Comparison of ENCODE assay signal across 8 cellular contexts in the genomic region with DNA sequence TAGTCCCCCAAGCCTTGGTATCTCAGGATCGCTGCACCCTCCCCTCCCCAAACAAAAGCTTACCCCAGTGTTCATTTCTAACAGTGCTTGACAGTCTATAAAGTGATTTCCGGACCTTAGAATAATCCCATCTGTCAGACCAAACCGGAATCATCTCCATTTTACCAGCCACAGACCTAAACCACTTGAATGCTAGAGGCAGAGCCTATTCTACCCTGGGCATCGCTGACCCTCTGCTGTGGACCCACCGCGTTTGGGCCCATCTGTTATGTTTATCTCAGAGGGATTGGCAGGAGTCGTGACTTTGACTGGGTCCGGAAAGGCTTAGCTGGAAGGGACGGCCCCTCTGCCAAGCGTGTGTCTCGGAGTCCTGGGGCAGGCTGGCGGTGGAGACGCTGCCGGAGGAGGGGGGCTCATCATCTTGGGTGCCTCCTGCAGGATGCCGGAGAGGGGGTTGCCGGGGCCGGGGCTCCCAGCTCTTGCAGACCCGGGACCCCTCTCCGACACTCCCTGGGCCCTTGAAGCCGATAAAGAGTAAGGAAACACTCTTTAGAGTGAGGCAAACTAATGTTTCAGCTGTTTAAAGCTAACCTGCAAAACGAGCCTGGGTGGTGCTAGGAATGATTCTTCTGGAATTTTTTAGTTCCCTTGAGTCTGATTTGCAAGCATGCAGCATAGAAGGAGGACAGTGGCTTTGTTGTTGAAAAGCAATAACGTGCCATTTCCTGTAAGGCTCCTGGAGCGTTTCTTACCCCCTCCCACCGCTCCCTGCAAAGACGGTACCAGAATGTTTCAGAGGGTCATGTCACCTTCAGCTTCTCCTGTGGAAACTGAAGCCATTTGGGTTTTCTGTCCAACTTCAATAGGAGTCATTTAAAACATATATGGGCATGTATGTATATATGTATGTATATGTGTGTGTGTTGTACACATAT.
DNase-seq lines count a peak whose midpoint lies in the region; ATAC-seq lines count a peak whose summit lies in the region.

No MANE protein-coding gene starts in this region.

- H3K27ac ChIP-seq in iPS-20b (ENCODE audit: low read length) = no peak overlapping the region

- H3K9ac ChIP-seq in iPS-20b (ENCODE audit: low read depth, low read length) = no peak overlapping the region

- H3K9me3 ChIP-seq in iPS-20b (ENCODE audit: insufficient read depth, low read depth, low read length) = no peaks in the 10 kb centered on the region

- H3K36me3 Mint-ChIP-seq in activated naive CD8-positive, alpha-beta T cell = no peaks in the 10 kb centered on the region

- peak overlapping the region; percentile 89 for H3K4me3 Mint-ChIP-seq in activated naive CD8-positive, alpha-beta T cell

- H3K27me3 ChIP-seq in iPS-20b (ENCODE audit: insufficient read depth, low read length) = peaks cover 48% of the 10 kb centered on the region

- peak overlapping the region; percentile 32 for H3K4me3 ChIP-seq in iPS-20b (ENCODE audit: low read length)

- ATAC-seq in HG03457 (IDR thresholded peaks at IDR 0.05; ENCODE audit: unreplicated experiment) = no peak

- peak; percentile 14 for DNase-seq in EH (ENCODE audit: low read depth)
- DNase-seq in NCI-H2029 (lab: John Stamatoyannopoulos, UW) = peak; percentile 28
- DNase-seq in stimulated activated CD4-positive, alpha-beta T cell treated with anti-CD3 and anti-CD28 coated beads, Interleukin-1b, Interleukin-23, amount 100 ng/mL, for 48 hours = peak; percentile 26
- DNase-seq in NCI-H146 treated with DMSO at 0.1 percent for 48 hours (lab: John Stamatoyannopoulos, UW; ENCODE audit: unreplicated experiment) = no peak
- no peak for DNase-seq in SIG-M5 treated with dmso at 0.1 percent for 504 hours (lab: John Stamatoyannopoulos, UW; ENCODE audit: unreplicated experiment)

- H3K27ac Mint-ChIP-seq in activated naive CD8-positive, alpha-beta T cell = peak overlapping the region; percentile 51

- H3K9me3 Mint-ChIP-seq in activated naive CD8-positive, alpha-beta T cell (ENCODE audit: low read depth) = no peaks in the 10 kb centered on the region

- peaks cover 49% of the 10 kb centered on the region for H3K4me1 Mint-ChIP-seq in activated naive CD8-positive, alpha-beta T cell (ENCODE audit: low read depth)

- H3K4me1 ChIP-seq in iPS-20b (ENCODE audit: insufficient read depth, low read length) = peaks cover 4% of the 10 kb centered on the region

- H3K27me3 Mint-ChIP-seq in activated naive CD8-positive, alpha-beta T cell = no peaks in the 10 kb centered on the region

- no peaks in the 10 kb centered on the region for H3K36me3 ChIP-seq in iPS-20b (ENCODE audit: insufficient read depth, low read depth, low read length)

Comparison
In these comparisons a context has a peak if more than half of its experiments do, and no peak if none do; other contexts are left out.
1. DNase-seq: peak in EH (single experiment), NCI-H2029 (single experiment) and stimulated activated CD4-positive, alpha-beta T cell treated with anti-CD3 and anti-CD28 coated beads, Interleukin-1b, Interleukin-23, amount 100 ng/mL, for 48 hours (single experiment); none in NCI-H146 treated with DMSO at 0.1 percent for 48 hours (single experiment) and SIG-M5 treated with dmso at 0.1 percent for 504 hours (single experiment).